In the genomic region with DNA sequence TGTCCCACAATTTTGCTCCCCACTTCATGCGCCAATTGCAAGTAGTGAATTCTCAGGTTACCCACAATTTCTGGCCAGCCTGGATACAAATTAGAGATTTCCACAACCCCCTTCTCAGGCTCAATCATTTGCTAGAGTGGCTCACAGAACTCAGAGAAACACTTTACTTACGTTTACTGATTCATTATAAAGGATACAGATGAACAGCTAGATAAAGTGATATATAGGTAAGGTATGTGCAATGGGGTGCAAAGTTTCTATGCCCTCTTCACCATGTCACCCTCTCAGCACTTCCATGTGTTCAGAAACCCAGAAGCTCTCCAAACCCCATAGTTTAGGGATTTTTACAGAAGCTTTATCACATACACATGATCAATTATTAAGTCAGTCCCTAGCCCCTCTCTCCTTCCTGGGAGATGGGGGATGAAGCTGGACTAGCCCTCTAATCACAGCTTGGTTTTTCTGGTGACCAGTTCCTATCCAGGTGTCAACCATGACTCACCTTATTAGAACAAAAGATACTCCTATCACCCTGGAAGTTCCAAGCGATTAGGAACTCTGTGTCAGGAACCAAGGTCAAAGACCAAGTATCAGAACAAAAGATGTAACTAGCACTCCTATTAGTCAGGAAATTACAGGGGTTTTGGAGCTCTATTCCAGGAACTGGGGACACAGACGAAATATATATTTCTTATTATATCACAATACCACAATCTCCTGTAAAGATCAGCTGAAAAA, we compare ENCODE assay signal across 1 cellular context.
TF ChIP-seq lines count a peak whose summit lies in the region.

No MANE protein-coding gene starts in this region.

TF ChIP-seq in HepG2, 621 proteins besides CTCF, POLR2A, EP300 and RAD21:
- TF ChIP-seq, protein P1, sequence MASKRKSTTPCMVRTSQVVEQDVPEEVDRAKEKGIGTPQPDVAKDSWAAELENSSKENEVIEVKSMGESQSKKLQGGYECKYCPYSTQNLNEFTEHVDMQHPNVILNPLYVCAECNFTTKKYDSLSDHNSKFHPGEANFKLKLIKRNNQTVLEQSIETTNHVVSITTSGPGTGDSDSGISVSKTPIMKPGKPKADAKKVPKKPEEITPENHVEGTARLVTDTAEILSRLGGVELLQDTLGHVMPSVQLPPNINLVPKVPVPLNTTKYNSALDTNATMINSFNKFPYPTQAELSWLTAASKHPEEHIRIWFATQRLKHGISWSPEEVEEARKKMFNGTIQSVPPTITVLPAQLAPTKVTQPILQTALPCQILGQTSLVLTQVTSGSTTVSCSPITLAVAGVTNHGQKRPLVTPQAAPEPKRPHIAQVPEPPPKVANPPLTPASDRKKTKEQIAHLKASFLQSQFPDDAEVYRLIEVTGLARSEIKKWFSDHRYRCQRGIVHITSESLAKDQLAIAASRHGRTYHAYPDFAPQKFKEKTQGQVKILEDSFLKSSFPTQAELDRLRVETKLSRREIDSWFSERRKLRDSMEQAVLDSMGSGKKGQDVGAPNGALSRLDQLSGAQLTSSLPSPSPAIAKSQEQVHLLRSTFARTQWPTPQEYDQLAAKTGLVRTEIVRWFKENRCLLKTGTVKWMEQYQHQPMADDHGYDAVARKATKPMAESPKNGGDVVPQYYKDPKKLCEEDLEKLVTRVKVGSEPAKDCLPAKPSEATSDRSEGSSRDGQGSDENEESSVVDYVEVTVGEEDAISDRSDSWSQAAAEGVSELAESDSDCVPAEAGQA (IDR thresholded peaks at IDR 0.05; ENCODE audit: low read depth): no peak
- TF ChIP-seq, protein P1 (CRISPR knock-in tag; IDR thresholded peaks at IDR 0.05; ENCODE audit: borderline replicate concordance): no peak
- TF ChIP-seq, protein P2, sequence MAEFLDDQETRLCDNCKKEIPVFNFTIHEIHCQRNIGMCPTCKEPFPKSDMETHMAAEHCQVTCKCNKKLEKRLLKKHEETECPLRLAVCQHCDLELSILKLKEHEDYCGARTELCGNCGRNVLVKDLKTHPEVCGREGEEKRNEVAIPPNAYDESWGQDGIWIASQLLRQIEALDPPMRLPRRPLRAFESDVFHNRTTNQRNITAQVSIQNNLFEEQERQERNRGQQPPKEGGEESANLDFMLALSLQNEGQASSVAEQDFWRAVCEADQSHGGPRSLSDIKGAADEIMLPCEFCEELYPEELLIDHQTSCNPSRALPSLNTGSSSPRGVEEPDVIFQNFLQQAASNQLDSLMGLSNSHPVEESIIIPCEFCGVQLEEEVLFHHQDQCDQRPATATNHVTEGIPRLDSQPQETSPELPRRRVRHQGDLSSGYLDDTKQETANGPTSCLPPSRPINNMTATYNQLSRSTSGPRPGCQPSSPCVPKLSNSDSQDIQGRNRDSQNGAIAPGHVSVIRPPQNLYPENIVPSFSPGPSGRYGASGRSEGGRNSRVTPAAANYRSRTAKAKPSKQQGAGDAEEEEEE (CRISPR knock-in tag; IDR thresholded peaks at IDR 0.05; ENCODE audit: borderline replicate concordance): no peak
- no peak for TF ChIP-seq NFKBIZ (CRISPR knock-in tag; IDR thresholded peaks at IDR 0.05)
- no peak for TF ChIP-seq SSRP1 (CRISPR knock-in tag; IDR thresholded peaks at IDR 0.05)
- TF ChIP-seq POLR2AphosphoS2 (IDR thresholded peaks at IDR 0.05; ENCODE audit: low read depth, low read length): no peak
- TF ChIP-seq GABPB1 (CRISPR knock-in tag; IDR thresholded peaks at IDR 0.05): no peak
- TF ChIP-seq ZBTB7B (CRISPR knock-in tag; IDR thresholded peaks at IDR 0.05): no peak
- no peak for TF ChIP-seq ZNF75D (CRISPR knock-in tag; IDR thresholded peaks at IDR 0.05; ENCODE audit: borderline replicate concordance)
- no peak for TF ChIP-seq ZNF558 (CRISPR knock-in tag; IDR thresholded peaks at IDR 0.05; ENCODE audit: borderline replicate concordance)
- TF ChIP-seq CEBPG (CRISPR knock-in tag; IDR thresholded peaks at IDR 0.05): no peak
- TF ChIP-seq NCOA5 (CRISPR knock-in tag; IDR thresholded peaks at IDR 0.05): no peak
- no peak for TF ChIP-seq PTBP1 (IDR thresholded peaks at IDR 0.05; ENCODE audit: low read depth, low read length, poor library complexity, severe bottlenecking)
- no peak for TF ChIP-seq KDM1A (CRISPR knock-in tag; IDR thresholded peaks at IDR 0.05)
- TF ChIP-seq, protein P3, sequence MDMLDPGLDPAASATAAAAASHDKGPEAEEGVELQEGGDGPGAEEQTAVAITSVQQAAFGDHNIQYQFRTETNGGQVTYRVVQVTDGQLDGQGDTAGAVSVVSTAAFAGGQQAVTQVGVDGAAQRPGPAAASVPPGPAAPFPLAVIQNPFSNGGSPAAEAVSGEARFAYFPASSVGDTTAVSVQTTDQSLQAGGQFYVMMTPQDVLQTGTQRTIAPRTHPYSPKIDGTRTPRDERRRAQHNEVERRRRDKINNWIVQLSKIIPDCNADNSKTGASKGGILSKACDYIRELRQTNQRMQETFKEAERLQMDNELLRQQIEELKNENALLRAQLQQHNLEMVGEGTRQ (IDR thresholded peaks at IDR 0.05; ENCODE audit: low read depth, low read length): no peak
- TF ChIP-seq, protein P3 (CRISPR knock-in tag; IDR thresholded peaks at IDR 0.05; ENCODE audit: borderline replicate concordance): no peak
- TF ChIP-seq, protein P4, sequence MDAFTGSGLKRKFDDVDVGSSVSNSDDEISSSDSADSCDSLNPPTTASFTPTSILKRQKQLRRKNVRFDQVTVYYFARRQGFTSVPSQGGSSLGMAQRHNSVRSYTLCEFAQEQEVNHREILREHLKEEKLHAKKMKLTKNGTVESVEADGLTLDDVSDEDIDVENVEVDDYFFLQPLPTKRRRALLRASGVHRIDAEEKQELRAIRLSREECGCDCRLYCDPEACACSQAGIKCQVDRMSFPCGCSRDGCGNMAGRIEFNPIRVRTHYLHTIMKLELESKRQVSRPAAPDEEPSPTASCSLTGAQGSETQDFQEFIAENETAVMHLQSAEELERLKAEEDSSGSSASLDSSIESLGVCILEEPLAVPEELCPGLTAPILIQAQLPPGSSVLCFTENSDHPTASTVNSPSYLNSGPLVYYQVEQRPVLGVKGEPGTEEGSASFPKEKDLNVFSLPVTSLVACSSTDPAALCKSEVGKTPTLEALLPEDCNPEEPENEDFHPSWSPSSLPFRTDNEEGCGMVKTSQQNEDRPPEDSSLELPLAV (CRISPR knock-in tag; conservative IDR thresholded peaks at IDR 0.05; ENCODE audit: low read depth): no peak
- no peak for TF ChIP-seq SAP130 (CRISPR knock-in tag; IDR thresholded peaks at IDR 0.05; ENCODE audit: low read depth)
- TF ChIP-seq NCOA1 (CRISPR knock-in tag; IDR thresholded peaks at IDR 0.05): no peak
